Comparison of ENCODE assay signal across 3 cellular contexts in genomic region chr1:226172589-226172988, GRCh38.
TF ChIP-seq lines count a peak whose summit lies in the region.

No MANE protein-coding gene starts in this region.

TF ChIP-seq in HepG2, 621 proteins besides CTCF, POLR2A, EP300 and RAD21:
- TF ChIP-seq ZNF121 (CRISPR knock-in tag; IDR thresholded peaks at IDR 0.05) = peak; percentile 51
- TF ChIP-seq ZFP62 (CRISPR knock-in tag; IDR thresholded peaks at IDR 0.05) = no peak
- TF ChIP-seq ZNF841 (CRISPR knock-in tag; IDR thresholded peaks at IDR 0.05; ENCODE audit: borderline replicate concordance) = no peak
- no peak for TF ChIP-seq ZNF569 (CRISPR knock-in tag; IDR thresholded peaks at IDR 0.05; ENCODE audit: borderline replicate concordance)

TF ChIP-seq in HEK293, 187 proteins besides CTCF, POLR2A, EP300 and RAD21:
- peak; percentile 79; the same call in 1 of the 2 replicates for TF ChIP-seq ZNF121 (tag by site-specific recombination; IDR thresholded peaks at IDR 0.05)
- TF ChIP-seq ZNF621 (tag by site-specific recombination; IDR thresholded peaks at IDR 0.05) = no peak

TF ChIP-seq in K562, 482 proteins besides CTCF, POLR2A, EP300 and RAD21:
- no peak for TF ChIP-seq NKRF (IDR thresholded peaks at IDR 0.05; ENCODE audit: borderline replicate concordance)
- peak; percentile 31; the same call in 1 of the 2 replicates for TF ChIP-seq ZNF121 (CRISPR knock-in tag; conservative IDR thresholded peaks at IDR 0.05)
